ENCODE assay signal across 1 cellular context in the genomic region with DNA sequence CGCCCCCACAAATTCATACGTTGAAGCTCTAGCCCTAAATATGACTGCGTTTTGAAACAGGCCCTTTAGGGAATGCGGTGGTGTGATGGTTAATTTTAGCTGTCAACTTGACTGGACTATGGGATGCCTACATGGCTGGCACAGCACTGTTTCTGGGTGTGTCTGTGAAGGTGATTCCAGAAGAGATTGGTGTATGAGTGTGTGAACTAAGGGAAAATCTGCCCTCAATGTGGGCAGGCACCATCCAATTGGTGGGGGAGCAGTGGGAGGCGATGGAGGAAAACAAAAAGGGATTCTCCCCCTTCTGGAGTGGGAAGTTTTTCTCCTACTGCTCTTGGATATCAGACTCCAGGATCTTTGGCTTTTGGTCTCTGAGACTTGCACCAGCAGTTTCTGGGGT.
TF ChIP-seq lines count a peak whose summit lies in the region.

No MANE protein-coding gene starts in this region.

TF ChIP-seq in HepG2, 621 proteins besides CTCF, POLR2A, EP300 and RAD21:
- TF ChIP-seq, protein P1, sequence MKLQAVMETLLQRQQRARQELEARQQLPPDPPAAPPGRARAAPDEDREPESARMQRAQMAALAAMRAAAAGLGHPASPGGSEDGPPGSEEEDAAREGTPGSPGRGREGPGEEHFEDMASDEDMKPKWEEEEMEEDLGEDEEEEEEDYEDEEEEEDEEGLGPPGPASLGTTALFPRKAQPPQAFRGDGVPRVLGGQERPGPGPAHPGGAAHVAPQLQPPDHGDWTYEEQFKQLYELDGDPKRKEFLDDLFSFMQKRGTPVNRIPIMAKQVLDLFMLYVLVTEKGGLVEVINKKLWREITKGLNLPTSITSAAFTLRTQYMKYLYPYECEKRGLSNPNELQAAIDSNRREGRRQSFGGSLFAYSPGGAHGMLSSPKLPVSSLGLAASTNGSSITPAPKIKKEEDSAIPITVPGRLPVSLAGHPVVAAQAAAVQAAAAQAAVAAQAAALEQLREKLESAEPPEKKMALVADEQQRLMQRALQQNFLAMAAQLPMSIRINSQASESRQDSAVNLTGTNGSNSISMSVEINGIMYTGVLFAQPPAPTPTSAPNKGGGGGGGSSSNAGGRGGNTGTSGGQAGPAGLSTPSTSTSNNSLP (IDR thresholded peaks at IDR 0.05; ENCODE audit: low read depth, low read length): no peak
- TF ChIP-seq ZNF567 (CRISPR knock-in tag; IDR thresholded peaks at IDR 0.05; ENCODE audit: borderline replicate concordance): no peak
- no peak for TF ChIP-seq GFI1 (CRISPR knock-in tag; IDR thresholded peaks at IDR 0.05; ENCODE audit: borderline replicate concordance)
- no peak for TF ChIP-seq ATRX (CRISPR knock-in tag; IDR thresholded peaks at IDR 0.05; ENCODE audit: borderline replicate concordance)
- no peak for TF ChIP-seq POGZ (CRISPR knock-in tag; IDR thresholded peaks at IDR 0.05)
- no peak for TF ChIP-seq ZNF577 (CRISPR knock-in tag; IDR thresholded peaks at IDR 0.05; ENCODE audit: borderline replicate concordance, low read depth)
- TF ChIP-seq TRIM24 (CRISPR knock-in tag; IDR thresholded peaks at IDR 0.05): no peak
- no peak for TF ChIP-seq ZNF343 (CRISPR knock-in tag; IDR thresholded peaks at IDR 0.05)
- no peak for TF ChIP-seq RBM22 (optimal IDR thresholded peaks at IDR 0.05; ENCODE audit: low read length)
- TF ChIP-seq JUN (CRISPR knock-in tag; IDR thresholded peaks at IDR 0.05): no peak
- TF ChIP-seq ZKSCAN8 (CRISPR knock-in tag; IDR thresholded peaks at IDR 0.05; ENCODE audit: borderline replicate concordance): no peak
- no peak for TF ChIP-seq PRMT3 (CRISPR knock-in tag; IDR thresholded peaks at IDR 0.05; ENCODE audit: borderline replicate concordance, low read depth)
- no peak for TF ChIP-seq ZNF337 (CRISPR knock-in tag; IDR thresholded peaks at IDR 0.05; ENCODE audit: borderline replicate concordance, low read depth)
